In genomic region chr3:48997102-48997637, GRCh38 we compare ENCODE assay signal across 18 cellular contexts. TPM values are rescaled to one million over a fixed set of nuclear protein-coding genes. Genes with fewer than 3 reads are reported as not detected.
A peak's percentile ranks its signal among the peaks of the same experiment; 100 is the strongest.
DNase-seq lines count a peak whose midpoint lies in the region; ATAC-seq and TF ChIP-seq lines count a peak whose summit lies in the region.
"Had no signal": no experiment of that assay in that cellular context is flagged by ENCODE, and none has a peak within 500 bp of the region (broad histone marks: within the 10 kb centered on the region; RNA-seq: fewer than 3 reads in every experiment).

No MANE protein-coding gene starts in this region.

- no peaks in the 10 kb centered on the region for H3K27me3 Mint-ChIP-seq in T-helper 2 cell treated with Interferon-gamma antibody and Interleukin-4, amounts not matched to agents 5 μg/mL and 100 μg/mL, for 36 hours (ENCODE audit: low read depth)
- no peaks in the 10 kb centered on the region for H3K27me3 Mint-ChIP-seq in stimulated activated naive B cell treated with anti-CD40 and anti-IgM and Interleukin-4, amounts not matched to agents 10 μg/mL and 1 μg/mL and 100 μg/mL, for 72 hours
- peaks cover 0 to 1% (median 0%) of the 10 kb centered on the region in 3 donors for H3K27me3 Mint-ChIP-seq in CD14-positive monocyte (ENCODE audit: low read depth in 3 of 3)
- H3K27me3 Mint-ChIP-seq: activated T-cell treated with anti-CD3 and anti-CD28 coated beads, Interleukin-2, amount 50 U/mL, for 24 hours; effector memory CD8-positive, alpha-beta T cell had no signal

- H3K36me3 Mint-ChIP-seq in T-helper 2 cell treated with Interferon-gamma antibody and Interleukin-4, amounts not matched to agents 5 μg/mL and 100 μg/mL, for 36 hours (ENCODE audit: low read depth), result peaks cover 3% of the 10 kb centered on the region
- H3K36me3 Mint-ChIP-seq in stimulated activated naive B cell treated with anti-CD40 and anti-IgM and Interleukin-4, amounts not matched to agents 10 μg/mL and 1 μg/mL and 100 μg/mL, for 72 hours, result peaks cover 18 to 19% of the 10 kb centered on the region in 2 donors
- peaks cover 15 to 38% of the 10 kb centered on the region in 2 donors for H3K36me3 Mint-ChIP-seq in CD14-positive monocyte

- no peak overlapping the region for H3K4me3 Mint-ChIP-seq in T-helper 2 cell treated with Interferon-gamma antibody and Interleukin-4, amounts not matched to agents 5 μg/mL and 100 μg/mL, for 36 hours
- no peak overlapping the region for H3K4me3 Mint-ChIP-seq in stimulated activated naive B cell treated with anti-CD40 and anti-IgM and Interleukin-4, amounts not matched to agents 10 μg/mL and 1 μg/mL and 100 μg/mL, for 72 hours
- H3K4me3 Mint-ChIP-seq in CD14-positive monocyte, result no peak overlapping the region
- H3K4me3 Mint-ChIP-seq: activated T-cell treated with anti-CD3 and anti-CD28 coated beads, Interleukin-2, amount 50 U/mL, for 24 hours; effector memory CD8-positive, alpha-beta T cell had no signal

- H3K27ac ChIP-seq in caudate nucleus (ENCODE audit: low read depth, low read length), result peak overlapping the region; percentile 77
- H3K27ac ChIP-seq: Peyer's patch, suprapubic skin, vagina had no signal

- H3K9me3 Mint-ChIP-seq in T-helper 2 cell treated with Interferon-gamma antibody and Interleukin-4, amounts not matched to agents 5 μg/mL and 100 μg/mL, for 36 hours, result no peaks in the 10 kb centered on the region
- H3K9me3 Mint-ChIP-seq in stimulated activated naive B cell treated with anti-CD40 and anti-IgM and Interleukin-4, amounts not matched to agents 10 μg/mL and 1 μg/mL and 100 μg/mL, for 72 hours, result no peaks in the 10 kb centered on the region
- H3K9me3 Mint-ChIP-seq in CD14-positive monocyte, result no peaks in the 10 kb centered on the region
- H3K9me3 Mint-ChIP-seq: activated T-cell treated with anti-CD3 and anti-CD28 coated beads, Interleukin-2, amount 50 U/mL, for 24 hours; effector memory CD8-positive, alpha-beta T cell had no signal

- no peak for ATAC-seq in stimulated activated naive B cell treated with anti-CD40 and anti-IgM and Interleukin-4, amounts not matched to agents 10 μg/mL and 1 μg/mL and 100 μg/mL, for 72 hours (replicated peaks)
- no peak for ATAC-seq in GM18909 (IDR thresholded peaks at IDR 0.05; ENCODE audit: poor library complexity, unreplicated experiment)
- ATAC-seq: effector memory CD8-positive, alpha-beta T cell; right cardiac atrium had no signal

- no peak for DNase-seq in T-helper 2 cell treated with Interferon-gamma antibody and Interleukin-4, amounts not matched to agents 5 μg/mL and 100 μg/mL, for 36 hours (ENCODE audit: low spot score)
- DNase-seq in T-helper 2 cell, result no peak
- DNase-seq in caudate nucleus (lab: John Stamatoyannopoulos, UW), result no peak
- DNase-seq in stimulated activated naive B cell treated with anti-CD40 and anti-IgM and Interleukin-4, amounts not matched to agents 10 μg/mL and 1 μg/mL and 100 μg/mL, for 72 hours, result no peak
- no peak for DNase-seq in CD14-positive monocyte (ENCODE audit: low spot score)
- DNase-seq: activated CD4-positive, alpha-beta T cell treated with anti-CD3 and anti-CD28 coated beads for 1 hour; activated naive CD4-positive, alpha-beta T cell treated with anti-CD3 and anti-CD28 coated beads, Interleukin-2, amount 50 U/mL, for 16 hours; activated T-cell treated with anti-CD3 and anti-CD28 coated beads, Interleukin-2, amount 50 U/mL, for 24 hours; Caco-2; effector memory CD8-positive, alpha-beta T cell; NCI-H1105; NCI-H2029 treated with DMSO at 0.1 percent for 48 hours; Peyer's patch; T1000 had no signal

- H3K4me1 Mint-ChIP-seq in T-helper 2 cell treated with Interferon-gamma antibody and Interleukin-4, amounts not matched to agents 5 μg/mL and 100 μg/mL, for 36 hours (ENCODE audit: low read depth), result peaks cover 14% of the 10 kb centered on the region
- peaks cover 7 to 15% of the 10 kb centered on the region in 2 donors for H3K4me1 Mint-ChIP-seq in stimulated activated naive B cell treated with anti-CD40 and anti-IgM and Interleukin-4, amounts not matched to agents 10 μg/mL and 1 μg/mL and 100 μg/mL, for 72 hours
- peaks cover 7% of the 10 kb centered on the region for H3K4me1 Mint-ChIP-seq in CD14-positive monocyte

- H3K27ac Mint-ChIP-seq in T-helper 2 cell treated with Interferon-gamma antibody and Interleukin-4, amounts not matched to agents 5 μg/mL and 100 μg/mL, for 36 hours, result peak overlapping the region; percentile 20
- H3K27ac Mint-ChIP-seq in stimulated activated naive B cell treated with anti-CD40 and anti-IgM and Interleukin-4, amounts not matched to agents 10 μg/mL and 1 μg/mL and 100 μg/mL, for 72 hours, result peak overlapping the region; percentile 11
- no peak overlapping the region for H3K27ac Mint-ChIP-seq in CD14-positive monocyte
- H3K27ac Mint-ChIP-seq: activated T-cell treated with anti-CD3 and anti-CD28 coated beads, Interleukin-2, amount 50 U/mL, for 24 hours had no signal

- intact Hi-C loops in CD14-positive monocyte (cut with micrococcal nuclease), result loop anchor here in 1 of 2 donors (10.0 kb wide), 1 partner anchor 158 kb away; no protein-coding TSS in a partner anchor

- TF ChIP-seq CTCF in CD14-positive monocyte (IDR thresholded peaks at IDR 0.05), result no peak

RNA-seq across cellular contexts. Expression of gene P4HTM, which starts 7.1 kb away (rescaled TPM):
- 10 to 100 TPM; 14.9 to 18.1 TPM for polyA plus RNA-seq in CD14-positive monocyte

RNA-seq across cellular contexts. Expression of gene WDR6, which starts 10.0 kb away (rescaled TPM):
- polyA plus RNA-seq in CD14-positive monocyte, result 10 to 100 TPM; 30.6 to 46.3 TPM

RNA-seq across cellular contexts. Expression of gene DALRD3, which starts 21.2 kb away (rescaled TPM):
- 10 to 100 TPM; 15.0 to 20.0 TPM for polyA plus RNA-seq in CD14-positive monocyte

RNA-seq across cellular contexts. Expression of gene NDUFAF3, which starts 24.8 kb away (rescaled TPM):
- 10 to 100 TPM; 88.8 to 93.4 TPM for polyA plus RNA-seq in CD14-positive monocyte

RNA-seq across cellular contexts. Expression of gene IMPDH2, which starts 32.0 kb away (rescaled TPM):
- 10 to 100 TPM; 20.8 to 21.0 TPM for polyA plus RNA-seq in CD14-positive monocyte

Comparison
In these comparisons a context has a peak if more than half of its experiments do, and no peak if none do; other contexts are left out.
1. H3K27ac Mint-ChIP-seq: peak in T-helper 2 cell treated with Interferon-gamma antibody and Interleukin-4, amounts not matched to agents 5 μg/mL and 100 μg/mL, for 36 hours (single experiment) and stimulated activated naive B cell treated with anti-CD40 and anti-IgM and Interleukin-4, amounts not matched to agents 10 μg/mL and 1 μg/mL and 100 μg/mL, for 72 hours (single experiment); none in CD14-positive monocyte (0 of 7).